11 cellular contexts compared by ENCODE assay signal in the genomic region with DNA sequence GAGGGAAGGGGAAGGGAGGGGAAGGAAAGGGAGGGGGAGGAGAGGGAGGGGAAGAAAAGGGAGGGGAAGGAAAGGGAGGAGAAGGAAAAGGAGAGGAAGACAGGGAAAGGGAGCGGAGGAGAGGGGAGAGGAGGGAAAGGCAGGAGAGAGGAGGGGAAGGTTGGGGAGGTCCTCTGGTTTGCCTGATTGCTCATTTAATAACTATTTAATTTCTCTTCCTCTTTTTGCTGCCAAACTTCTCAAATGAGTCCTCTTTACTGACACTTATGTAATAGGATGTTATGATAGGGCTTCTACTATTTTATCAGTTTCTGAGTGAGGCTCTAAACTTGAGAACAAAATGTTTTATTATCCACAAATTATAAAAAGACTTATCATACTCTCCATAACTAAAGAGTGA. TPM values are rescaled to one million over a fixed set of nuclear protein-coding genes. Genes with fewer than 3 reads are reported as not detected.
A peak's percentile ranks its signal among the peaks of the same experiment; 100 is the strongest.
DNase-seq lines count a peak whose midpoint lies in the region; ATAC-seq, FAIRE-seq and TF ChIP-seq lines count a peak whose summit lies in the region.
"Had no signal": no experiment of that assay in that cellular context is flagged by ENCODE, and none has a peak within 500 bp of the region (broad histone marks: within the 10 kb centered on the region; RNA-seq: fewer than 3 reads in every experiment).

No MANE protein-coding gene starts in this region.

- ATAC-seq in GM19452 (IDR thresholded peaks at IDR 0.05; ENCODE audit: unreplicated experiment) (peak; percentile 99), HG02943 (IDR thresholded peaks at IDR 0.05; ENCODE audit: low read depth, unreplicated experiment) (peak; percentile 92)
- ATAC-seq: naive thymus-derived CD8-positive, alpha-beta T cell; stimulated activated naive CD8-positive, alpha-beta T cell treated with anti-CD3 and anti-CD28 coated beads, Interleukin-15, Interleukin-2, amounts not matched to agents 100 U/mL and 50 U/mL, for 24 hours had no signal

- TF ChIP-seq POLR2A in GM12891 (IDR thresholded peaks at IDR 0.05; ENCODE audit: low read depth, low read length): no peak

- DNase-seq in GM12891 (ENCODE audit: insufficient read length, low spot score) (peak; percentile 4), MV-4-11 (lab: John Stamatoyannopoulos, UW) (peak; percentile 69), NCI-H345 (lab: John Stamatoyannopoulos, UW) (no peak), hypothalamus (lab: John Stamatoyannopoulos, UW) (no peak), NCI-H2196 treated with DMSO at 0.1 percent for 48 hours (lab: John Stamatoyannopoulos, UW; ENCODE audit: unreplicated experiment) (no peak), HUDEP-2 (lab: John Stamatoyannopoulos, UW; ENCODE audit: unreplicated experiment in 76 of 76) (no peak)
- DNase-seq: activated CD4-positive, CD25-positive, alpha-beta regulatory T cell; naive thymus-derived CD8-positive, alpha-beta T cell; stimulated activated naive CD8-positive, alpha-beta T cell treated with anti-CD3 and anti-CD28 coated beads, Interleukin-15, Interleukin-2, amounts not matched to agents 100 U/mL and 50 U/mL, for 24 hours had no signal

- no peak for FAIRE-seq in GM12891 (lab: Jason Lieb, UNC)

TF ChIP-seq in GM12891, 5 proteins besides CTCF, POLR2A, EP300 and RAD21:
- TF ChIP-seq SPI1 (IDR thresholded peaks at IDR 0.05; ENCODE audit: low read depth, low read length) (peak; percentile 97), POU2F2 (IDR thresholded peaks at IDR 0.05; ENCODE audit: low read depth, low read length) (no peak)

RNA-seq across cellular contexts. Expression of gene PPA2, which starts 35.4 kb away (rescaled TPM):
- 101 TPM for polyA plus RNA-seq in GM12891 (2012; ENCODE audit: low read depth, missing spikeins)

RNA-seq across cellular contexts. Expression of gene ARHGEF38, which starts 43.1 kb away (rescaled TPM):
- polyA plus RNA-seq in GM12891 (2012; ENCODE audit: low read depth, missing spikeins): not detected
- polyA plus RNA-seq: naive thymus-derived CD8-positive, alpha-beta T cell had no signal

Comparison
In these comparisons a context has a peak if more than half of its experiments do, and no peak if none do; other contexts are left out.
1. DNase-seq: peak in GM12891 (single experiment) and MV-4-11 (single experiment); none in NCI-H345 (single experiment), hypothalamus (0 of 51), NCI-H2196 treated with DMSO at 0.1 percent for 48 hours (single experiment) and HUDEP-2 (0 of 76).